ENCODE assay signal across 19 cellular contexts in genomic region chr6:123042412-123042811, GRCh38. TPM values are rescaled to one million over a fixed set of nuclear protein-coding genes. Genes with fewer than 3 reads are reported as not detected.
DNase-seq lines count a peak whose midpoint lies in the region; ATAC-seq and TF ChIP-seq lines count a peak whose summit lies in the region.
"Had no signal": no experiment of that assay in that cellular context is flagged by ENCODE, and none has a peak within 500 bp of the region (broad histone marks: within the 10 kb centered on the region; RNA-seq: fewer than 3 reads in every experiment).

No MANE protein-coding gene starts in this region.

- no peak overlapping the region for H3K9ac ChIP-seq in endodermal cell (ENCODE audit: extremely low read depth, low read length, poor library complexity, severe bottlenecking)

- TF ChIP-seq CTCF in endodermal cell (conservative IDR thresholded peaks at IDR 0.05), result no peak

- H3K9me3 ChIP-seq in endodermal cell (ENCODE audit: control insufficient read depth, low read length), result peaks cover 9% of the 10 kb centered on the region
- H3K9me3 ChIP-seq: A549, Caco-2 had no signal

- H3K27me3 ChIP-seq in endodermal cell (ENCODE audit: control insufficient read depth, insufficient read depth, low read length, poor library complexity, severe bottlenecking), result no peaks in the 10 kb centered on the region

- no peaks in the 10 kb centered on the region for H3K27me3 Mint-ChIP-seq in endodermal cell (ENCODE audit: insufficient read depth)
- H3K27me3 Mint-ChIP-seq: CD4-positive, alpha-beta T cell had no signal

- peak overlapping the region; percentile 22 for H3K4me3 ChIP-seq in endodermal cell (ENCODE audit: low read length)
- H3K4me3 ChIP-seq: A549, GM12878 had no signal

- H3K4me1 Mint-ChIP-seq in endodermal cell, result peaks cover 54% of the 10 kb centered on the region
- H3K4me1 Mint-ChIP-seq: H9 had no signal

- peaks cover 10% of the 10 kb centered on the region for H3K36me3 ChIP-seq in endodermal cell (ENCODE audit: control insufficient read depth, insufficient read depth, low read length)

- H3K27ac ChIP-seq in endodermal cell (ENCODE audit: low read depth, low read length), result no peak overlapping the region
- H3K27ac ChIP-seq: 22Rv1, A549, C4-2B had no signal

- ATAC-seq in GM21360 (IDR thresholded peaks at IDR 0.05; ENCODE audit: unreplicated experiment), result no peak
- ATAC-seq: A549, GM12878 had no signal

- peaks cover 12% of the 10 kb centered on the region for H3K4me1 ChIP-seq in endodermal cell (ENCODE audit: control insufficient read depth, insufficient read depth, low read length)
- H3K4me1 ChIP-seq: A549, Caco-2 had no signal

- H3K27ac Mint-ChIP-seq in endodermal cell, result no peak overlapping the region
- H3K27ac Mint-ChIP-seq: CD4-positive, alpha-beta T cell; H9 had no signal

- DNase-seq in NCI-H146 (lab: John Stamatoyannopoulos, UW), result peak; percentile 33
- DNase-seq in NCI-H146 treated with DMSO at 0.1 percent for 48 hours (lab: John Stamatoyannopoulos, UW; ENCODE audit: unreplicated experiment), result no peak
- peak; percentile 52 for DNase-seq in G401 (ENCODE audit: low spot score)
- peak; percentile 33 for DNase-seq in NCI-H446 treated with DMSO at 0.1 percent for 48 hours (lab: John Stamatoyannopoulos, UW)
- DNase-seq in endodermal cell, result no peak
- DNase-seq in iPS-NIHi11 (ENCODE audit: low spot score), result no peak
- DNase-seq: AML-193; Caco-2; CD4-positive, alpha-beta T cell; DMS153; DMS79; H9 had no signal

- in situ Hi-C loops in G401 (cut with HindIII; ENCODE audit: low sequenced_read_pairs), result no loop called here

- H3K36me3 Mint-ChIP-seq in endodermal cell (ENCODE audit: low read depth), result peaks cover 11% of the 10 kb centered on the region

- no peak overlapping the region for H3K4me3 Mint-ChIP-seq in endodermal cell
- H3K4me3 Mint-ChIP-seq: CD4-positive, alpha-beta T cell; H9 had no signal

- 91% methylated on average over 2 of the region's 2 CpGs; no CpG with 5 or more reads in 1 of the 2 experiments for WGBS in endodermal cell (ENCODE audit: insufficient coverage in 1 of 2, insufficient read length in 1 of 2), 2 experiments

- H3K9me3 Mint-ChIP-seq in endodermal cell, result no peaks in the 10 kb centered on the region
- H3K9me3 Mint-ChIP-seq: CD4-positive, alpha-beta T cell; H9 had no signal

RNA-seq across cellular contexts. Expression of gene CLVS2, which starts 46.4 kb away (rescaled TPM):
- total RNA-seq in G401 (2014; rRNA removed; shearing (Covaris generic)), result not detected in 2 replicates
- 10 to 100 TPM; 38.9 to 48.1 TPM for total RNA-seq in endodermal cell
- 6.1 TPM for polyA plus RNA-seq in endodermal cell (2013, experiment 1 of 2)
- 6.6 TPM for polyA plus RNA-seq in endodermal cell (2013, experiment 2 of 2)
- total RNA-seq: Caco-2; CD4-positive, alpha-beta T cell; GM12878; HT-29 had no signal
- polyA plus RNA-seq: BJ, GM12878 had no signal

Comparison
In these comparisons a context has a peak if more than half of its experiments do, and no peak if none do; other contexts are left out.
1. DNase-seq: peak in NCI-H146 (single experiment), G401 (single experiment) and NCI-H446 treated with DMSO at 0.1 percent for 48 hours (single experiment); none in NCI-H146 treated with DMSO at 0.1 percent for 48 hours (single experiment), endodermal cell (single experiment) and iPS-NIHi11 (single experiment).
2. RNA of gene CLVS2, which starts 46.4 kb away (total RNA-seq): 38.9 to 48.1 TPM in endodermal cell; not detected in G401; every median in the first group is over 10 times any median in the second.